Comparison of ENCODE assay signal across 2 cellular contexts in genomic region chr12:68252077-68252476, GRCh38.
TF ChIP-seq lines count a peak whose summit lies in the region.

No MANE protein-coding gene starts in this region.

TF ChIP-seq in IMR-90, 13 proteins besides CTCF, POLR2A, EP300 and RAD21:
- no peak for TF ChIP-seq CHD1 (IDR thresholded peaks at IDR 0.05; ENCODE audit: low read depth, low read length)
- TF ChIP-seq CEBPB (IDR thresholded peaks at IDR 0.05; ENCODE audit: low read depth, low read length): peak; percentile 29; the same call in 1 of the 2 replicates

TF ChIP-seq in K562, 482 proteins besides CTCF, POLR2A, EP300 and RAD21:
- TF ChIP-seq CEBPB (tag; IDR thresholded peaks at IDR 0.05) (peak; percentile 59), SRSF1 (IDR thresholded peaks at IDR 0.05; ENCODE audit: low read depth, low read length) (no peak), TAF1 (IDR thresholded peaks at IDR 0.05; ENCODE audit: control insufficient read depth, extremely low read depth, insufficient read depth, low read length, severe bottlenecking) (no peak), TARDBP (IDR thresholded peaks at IDR 0.05) (no peak)
- TF ChIP-seq, protein P1, sequence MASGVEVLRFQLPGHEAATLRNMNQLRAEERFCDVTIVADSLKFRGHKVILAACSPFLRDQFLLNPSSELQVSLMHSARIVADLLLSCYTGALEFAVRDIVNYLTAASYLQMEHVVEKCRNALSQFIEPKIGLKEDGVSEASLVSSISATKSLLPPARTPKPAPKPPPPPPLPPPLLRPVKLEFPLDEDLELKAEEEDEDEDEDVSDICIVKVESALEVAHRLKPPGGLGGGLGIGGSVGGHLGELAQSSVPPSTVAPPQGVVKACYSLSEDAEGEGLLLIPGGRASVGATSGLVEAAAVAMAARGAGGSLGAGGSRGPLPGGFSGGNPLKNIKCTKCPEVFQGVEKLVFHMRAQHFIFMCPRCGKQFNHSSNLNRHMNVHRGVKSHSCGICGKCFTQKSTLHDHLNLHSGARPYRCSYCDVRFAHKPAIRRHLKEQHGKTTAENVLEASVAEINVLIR (CRISPR knock-in tag; IDR thresholded peaks at IDR 0.05): no peak
- TF ChIP-seq, protein P2, sequence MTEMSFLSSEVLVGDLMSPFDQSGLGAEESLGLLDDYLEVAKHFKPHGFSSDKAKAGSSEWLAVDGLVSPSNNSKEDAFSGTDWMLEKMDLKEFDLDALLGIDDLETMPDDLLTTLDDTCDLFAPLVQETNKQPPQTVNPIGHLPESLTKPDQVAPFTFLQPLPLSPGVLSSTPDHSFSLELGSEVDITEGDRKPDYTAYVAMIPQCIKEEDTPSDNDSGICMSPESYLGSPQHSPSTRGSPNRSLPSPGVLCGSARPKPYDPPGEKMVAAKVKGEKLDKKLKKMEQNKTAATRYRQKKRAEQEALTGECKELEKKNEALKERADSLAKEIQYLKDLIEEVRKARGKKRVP (CRISPR knock-in tag; IDR thresholded peaks at IDR 0.05): no peak
